Comparison of ENCODE assay signal across 22 cellular contexts in genomic region chr5:109225695-109226094, GRCh38.
DNase-seq lines count a peak whose midpoint lies in the region; ATAC-seq, FAIRE-seq and TF ChIP-seq lines count a peak whose summit lies in the region.
"Had no signal": no experiment of that assay in that cellular context is flagged by ENCODE, and none has a peak within 500 bp of the region (broad histone marks: within the 10 kb centered on the region; RNA-seq: fewer than 3 reads in every experiment).

No MANE protein-coding gene starts in this region.

- no peak for DNase-seq in K562 (ENCODE audit: extremely low read depth in 1 of 4, low spot score in 3 of 4)
- DNase-seq in heart left ventricle = peak in 2 of 5 donors; percentile 12 to 30
- peak; percentile 78 for DNase-seq in kidney
- DNase-seq in sciatic nerve (ENCODE audit: low spot score) = no peak
- no peak for DNase-seq in omental fat pad (ENCODE audit: low spot score)
- no peak for DNase-seq in HepG2 (ENCODE audit: low spot score)
- no peak for DNase-seq in NK-92 treated with Interleukin-12 subunit alpha and Interleukin-12 subunit beta, amount 100 ng/mL, for 24 hours (lab: John Stamatoyannopoulos, UW)
- no peak for DNase-seq in HuH-7 (ENCODE audit: low spot score)
- DNase-seq: CD4-positive, alpha-beta T cell; COR-L47; DMS79 treated with DMSO at 0.1 percent for 48 hours; GM23248; MV-4-11; NCI-H1105 treated with DMSO at 0.1 percent for 48 hours; NCI-H2029 treated with DMSO at 0.1 percent for 48 hours; NCI-H2171; NCI-H345; NCI-H526; SHP77 had no signal

- ATAC-seq in K562 (no peak), heart left ventricle (peak in 3 of 4 donors; percentile 41 to 57 (median 52)), sciatic nerve (peak; percentile 89), omental fat pad (ENCODE audit: low FRiP score) (no peak), HepG2 (no peak)

- H3K36me3 ChIP-seq in K562 (ENCODE audit: control insufficient read depth, insufficient read depth, low read length) = no peaks in the 10 kb centered on the region
- H3K36me3 ChIP-seq in heart left ventricle = no peaks in the 10 kb centered on the region
- H3K36me3 ChIP-seq in kidney (ENCODE audit: control insufficient read depth in 1 of 2, insufficient read depth in 2 of 2, low read length in 2 of 2) = no peaks in the 10 kb centered on the region
- no peaks in the 10 kb centered on the region for H3K36me3 ChIP-seq in HepG2 (replicated peaks in 1 of 2; ENCODE audit: control insufficient read depth in 1 of 2, insufficient read depth in 2 of 2, low read length in 2 of 2)
- H3K36me3 ChIP-seq: BLaER1, HAP-1 had no signal

- no peaks in the 10 kb centered on the region; a peak in 1 of 5 replicates for H3K4me1 ChIP-seq in K562 (replicated peaks in 1 of 2; ENCODE audit: control insufficient read depth in 2 of 2, insufficient read depth in 2 of 2, low read length in 2 of 2)
- peaks cover 0 to 7% (median 0%) of the 10 kb centered on the region in 12 donors for H3K4me1 ChIP-seq in heart left ventricle
- H3K4me1 ChIP-seq in kidney (ENCODE audit: control insufficient read depth in 1 of 2, insufficient read depth in 1 of 2, low read depth in 1 of 2, low read length in 2 of 2) = no peaks in the 10 kb centered on the region
- H3K4me1 ChIP-seq in HepG2 (ENCODE audit: insufficient read depth, low read length) = 0 out of 2 replicates have a peak, but pooled peaks cover 6% of the 10 kb centered on the region
- H3K4me1 ChIP-seq: BLaER1, HAP-1 had no signal

- no peaks in the 10 kb centered on the region for H3K9me1 ChIP-seq in K562 (ENCODE audit: control insufficient read depth, insufficient read depth, low read length)

- FAIRE-seq in K562 (lab: Jason Lieb, UNC) (peak; percentile 69), kidney (lab: Jason Lieb, UNC) (no peak), HepG2 (lab: Jason Lieb, UNC) (no peak)
- FAIRE-seq: GM12891 had no signal

- intact Hi-C loops in K562 (cut with micrococcal nuclease) = no loop called here
- intact Hi-C loops in heart left ventricle (cut with DNase I) = no loop called here
- intact Hi-C loops in kidney (cut with DNase I) = no loop called here
- intact Hi-C loops in sciatic nerve (cut with DNase I) = no loop called here
- intact Hi-C loops in HepG2 (cut with micrococcal nuclease; ENCODE audit: unreplicated experiment) = loop anchor here (10.0 kb wide), 1 partner anchor 239 kb away; no protein-coding TSS in a partner anchor

- CTCF ChIA-PET in K562 (lab: Yijun Ruan, JAX; ENCODE audit: low intra/inter-chr PET ratio) = no interaction called here
- CTCF ChIA-PET in HepG2 (lab: Yijun Ruan, JAX; ENCODE audit: low intra/inter-chr PET ratio, low total read pairs) = no interaction called here

- TF ChIP-seq CTCF in K562 (IDR thresholded peaks at IDR 0.05 in 2 of 3, conservative IDR thresholded peaks at IDR 0.05 in 1 of 3; ENCODE audit: insufficient read depth in 2 of 3, low read depth in 1 of 3, low read length in 3 of 3) = no peak
- no peak for TF ChIP-seq CTCF in heart left ventricle (IDR thresholded peaks at IDR 0.05)
- TF ChIP-seq CTCF in kidney (IDR thresholded peaks at IDR 0.05; ENCODE audit: borderline replicate concordance, extremely low read depth, insufficient read depth) = no peak
- TF ChIP-seq CTCF in omental fat pad (IDR thresholded peaks at IDR 0.05) = no peak
- no peak for TF ChIP-seq CTCF in HepG2 (CRISPR knock-in tag; IDR thresholded peaks at IDR 0.05)

- peaks cover 0 to 12% of the 10 kb centered on the region in 2 experiments; a peak in 3 of 5 replicates for H3K27me3 ChIP-seq in K562 (ENCODE audit: control insufficient read depth in 2 of 2, insufficient read depth in 2 of 2, low read length in 2 of 2)
- no peaks in the 10 kb centered on the region for H3K27me3 ChIP-seq in heart left ventricle
- H3K27me3 ChIP-seq in HepG2 (ENCODE audit: control insufficient read depth in 1 of 2, insufficient read depth in 2 of 2, low read length in 2 of 2) = peaks cover 3 to 20% of the 10 kb centered on the region in 2 experiments; a peak in 3 of 5 replicates
- H3K27me3 ChIP-seq: BLaER1 had no signal

- WGBS in K562 (ENCODE audit: insufficient coverage, low coverage, missing lambda C conversion rate) = 7% methylated on average over 6 of the region's 6 CpGs
- 48 to 67% (median 58%) methylated on average over 6 of the region's 6 CpGs for WGBS in heart left ventricle, 4 donors
- WGBS in HepG2 (ENCODE audit: low lambda C conversion rate) = 27% methylated on average over 6 of the region's 6 CpGs

- no peak for TF ChIP-seq POLR2A in K562 (conservative IDR thresholded peaks at IDR 0.05)
- TF ChIP-seq POLR2A in heart left ventricle (IDR thresholded peaks at IDR 0.05) = no peak
- TF ChIP-seq POLR2A in HepG2 (IDR thresholded peaks at IDR 0.05; ENCODE audit: insufficient read depth in 1 of 2, low read depth in 2 of 2, low read length in 2 of 2) = no peak

- no peak overlapping the region for H3K27ac ChIP-seq in K562 (ENCODE audit: extremely low read depth, low read depth, low read length)
- peak overlapping the region in 1 of 12 donors; percentile 14 for H3K27ac ChIP-seq in heart left ventricle
- H3K27ac ChIP-seq in kidney (ENCODE audit: low read depth in 2 of 2, low read length in 2 of 2) = no peak overlapping the region
- H3K27ac ChIP-seq in HepG2 (ENCODE audit: extremely low read length, insufficient read depth, low read length) = no peak overlapping the region
- H3K27ac ChIP-seq: BLaER1, GM23248 had no signal

- POLR2A ChIA-PET in K562 (lab: Yijun Ruan, JAX) = no interaction called here
- POLR2A ChIA-PET in HepG2 (lab: Yijun Ruan, JAX) = no interaction called here

- H3K4me2 ChIP-seq in K562 (ENCODE audit: insufficient read depth, low read length) (no peak overlapping the region), HepG2 (ENCODE audit: low read depth, low read length) (no peak overlapping the region)
- H3K4me2 ChIP-seq: BLaER1 had no signal

- H3K4me3 ChIP-seq in K562 = no peak overlapping the region
- no peak overlapping the region for H3K4me3 ChIP-seq in heart left ventricle
- H3K4me3 ChIP-seq in kidney (ENCODE audit: low read length in 2 of 2) = no peak overlapping the region
- H3K4me3 ChIP-seq in HepG2 (replicated peaks in 1 of 3; ENCODE audit: insufficient read depth in 1 of 3, low read depth in 2 of 3, low read length in 3 of 3) = no peak overlapping the region
- H3K4me3 ChIP-seq: BLaER1, GM23248, HAP-1 had no signal

- H3K9ac ChIP-seq in K562 (ENCODE audit: insufficient read depth in 1 of 2, low read depth in 2 of 2, low read length in 2 of 2) (no peak overlapping the region), kidney (ENCODE audit: low read length in 2 of 2) (no peak overlapping the region), HepG2 (ENCODE audit: insufficient read depth, low read depth, low read length) (no peak overlapping the region)
- H3K9ac ChIP-seq: BLaER1, GM23248 had no signal

- TF ChIP-seq EP300 in K562 (IDR thresholded peaks at IDR 0.05; ENCODE audit: low read length) = no peak
- no peak for TF ChIP-seq EP300 in HepG2 (IDR thresholded peaks at IDR 0.05; ENCODE audit: low read depth in 2 of 2, low read length in 2 of 2)
- TF ChIP-seq EP300 in HepG2 (CRISPR knock-in tag; IDR thresholded peaks at IDR 0.05; ENCODE audit: borderline replicate concordance) = no peak

- TF ChIP-seq RAD21 in K562 (CRISPR knock-in tag; conservative IDR thresholded peaks at IDR 0.05 in 1 of 2, IDR thresholded peaks at IDR 0.05 in 1 of 2) (no peak), HepG2 (CRISPR knock-in tag; IDR thresholded peaks at IDR 0.05) (no peak)

- H3K9me3 ChIP-seq in K562 (replicated peaks; ENCODE audit: control insufficient read depth, insufficient read depth, low read depth, low read length) (no peaks in the 10 kb centered on the region), heart left ventricle (no peaks in the 10 kb centered on the region), kidney (ENCODE audit: control insufficient read depth in 1 of 2, low read length in 2 of 2) (no peaks in the 10 kb centered on the region), HepG2 (ENCODE audit: low read length) (no peaks in the 10 kb centered on the region)
- H3K9me3 ChIP-seq: BLaER1, HAP-1 had no signal

- H3K79me2 ChIP-seq in K562 (ENCODE audit: control insufficient read depth, insufficient read depth, low read length) (no peaks in the 10 kb centered on the region), HepG2 (ENCODE audit: insufficient read depth, low read length) (no peaks in the 10 kb centered on the region)

- in situ Hi-C loops in K562 (cut with MboI) (no loop called here), HepG2 (cut with HindIII; ENCODE audit: extremely low pct_ligation_motif_present, low pct_unique_long_range_greater_than_20kb) (no loop called here)

- no peaks in the 10 kb centered on the region for H4K20me1 ChIP-seq in K562 (replicated peaks; ENCODE audit: control insufficient read depth, insufficient read depth, low read length)
- no peaks in the 10 kb centered on the region for H4K20me1 ChIP-seq in HepG2 (ENCODE audit: insufficient read depth, low read length)
- H4K20me1 ChIP-seq: BLaER1 had no signal

- BruUV-seq in K562 (replicated peaks; lab: Mats Ljungman, UMichigan) (no TSS peak), HepG2 (replicated peaks; lab: Mats Ljungman, UMichigan) (no TSS peak)

- H2AFZ ChIP-seq in K562 (ENCODE audit: low read depth, low read length) = no peak overlapping the region
- no peak overlapping the region for H2AFZ ChIP-seq in HepG2 (ENCODE audit: low read length)
- H2AFZ ChIP-seq: GM23248 had no signal

TF ChIP-seq in K562, 482 proteins besides CTCF, POLR2A, EP300 and RAD21 (continues in another document):
- TF ChIP-seq L3MBTL2 (IDR thresholded peaks at IDR 0.05) (no peak), ESRRB (CRISPR knock-in tag; IDR thresholded peaks at IDR 0.05; ENCODE audit: borderline replicate concordance) (no peak), THAP7 (CRISPR knock-in tag; IDR thresholded peaks at IDR 0.05) (no peak), HDAC8 (tag; IDR thresholded peaks at IDR 0.05) (no peak)

TF ChIP-seq in HepG2, 621 proteins besides CTCF, POLR2A, EP300 and RAD21 (continues in another document):
- TF ChIP-seq ZNF547 (CRISPR knock-in tag; IDR thresholded peaks at IDR 0.05) = no peak
- no peak for TF ChIP-seq ZNF331 (CRISPR knock-in tag; IDR thresholded peaks at IDR 0.05)
- no peak for TF ChIP-seq RNF2 (conservative IDR thresholded peaks at IDR 0.05; ENCODE audit: low read depth)
- TF ChIP-seq ZNF513 (CRISPR knock-in tag; conservative IDR thresholded peaks at IDR 0.05) = no peak
- TF ChIP-seq ZNF530 (CRISPR knock-in tag; IDR thresholded peaks at IDR 0.05; ENCODE audit: low read depth) = no peak
- no peak for TF ChIP-seq LCORL (IDR thresholded peaks at IDR 0.05)
- TF ChIP-seq LCORL (CRISPR knock-in tag; IDR thresholded peaks at IDR 0.05) = no peak

Comparison
In these comparisons a context has a peak if more than half of its experiments do, and no peak if none do; other contexts are left out.
1. ATAC-seq: peak in heart left ventricle (3 of 4) and sciatic nerve (single experiment); none in K562 (single experiment), omental fat pad (single experiment) and HepG2 (single experiment).